Comparison of ENCODE assay signal across 10 cellular contexts in genomic region chr11:65448074-65448417, GRCh38. TPM values are rescaled to one million over a fixed set of nuclear protein-coding genes. Genes with fewer than 3 reads are reported as not detected.
DNase-seq lines count a peak whose midpoint lies in the region; ATAC-seq, FAIRE-seq and TF ChIP-seq lines count a peak whose summit lies in the region.
"Had no signal": no experiment of that assay in that cellular context is flagged by ENCODE, and none has a peak within 500 bp of the region (broad histone marks: within the 10 kb centered on the region; RNA-seq: fewer than 3 reads in every experiment).

No MANE protein-coding gene starts in this region.

- TF ChIP-seq CTCF in sigmoid colon (IDR thresholded peaks at IDR 0.05), result no peak

- no peak overlapping the region for H3K4me3 ChIP-seq in CD4-positive, alpha-beta memory T cell (ENCODE audit: low read length in 2 of 2)
- H3K4me3 ChIP-seq in Karpas-422 (ENCODE audit: low read length), result no peak overlapping the region
- no peak overlapping the region for H3K4me3 ChIP-seq in sigmoid colon

- 0 out of 2 replicates have a peak overlapping the region, but pooled peaks have one; percentile 16 for H3K9ac ChIP-seq in Karpas-422 (ENCODE audit: low read length)

- H4K20me1 ChIP-seq in Karpas-422 (ENCODE audit: insufficient read depth, low read depth, low read length), result no peaks in the 10 kb centered on the region

- FAIRE-seq in frontal cortex (lab: Jason Lieb, UNC), result no peak

- no peaks in the 10 kb centered on the region for H3K79me2 ChIP-seq in Karpas-422 (ENCODE audit: low read length)

- H3K27ac Mint-ChIP-seq in CD4-positive, alpha-beta memory T cell, result peak overlapping the region in 5 of 7 donors; percentile 15 to 77 (median 46)
- H3K27ac Mint-ChIP-seq in effector memory CD8-positive, alpha-beta T cell, result peak overlapping the region in 1 of 2 donors; percentile 86
- H3K27ac Mint-ChIP-seq: progenitor cell of endocrine pancreas had no signal

- peak; percentile 7 for ATAC-seq in effector memory CD8-positive, alpha-beta T cell (replicated peaks)
- ATAC-seq in GM21723 (IDR thresholded peaks at IDR 0.05; ENCODE audit: unreplicated experiment) (no peak), HG02938 (IDR thresholded peaks at IDR 0.05; ENCODE audit: unreplicated experiment) (no peak)

- peaks cover 20% of the 10 kb centered on the region for H3K36me3 ChIP-seq in CD4-positive, alpha-beta memory T cell (ENCODE audit: insufficient read depth, low read length)
- H3K36me3 ChIP-seq in Karpas-422 (ENCODE audit: insufficient read depth, low read length) (no peaks in the 10 kb centered on the region), sigmoid colon (peaks cover 21 to 40% (median 25%) of the 10 kb centered on the region in 4 donors)

- POLR2A ChIA-PET in CD4-positive, alpha-beta memory T cell (lab: Charles Lee; ENCODE audit: partially characterized antibody), result interaction anchor here (1.3 to 11.6 kb wide), 7 partner anchors 11 to 57 kb away, joined by 3 to 224 read pairs (median 23); partner anchors contain the start of genes MALAT1 and NEAT1

- H3K4me1 ChIP-seq in CD4-positive, alpha-beta memory T cell (ENCODE audit: insufficient read depth, low read length), result no peaks in the 10 kb centered on the region
- peaks cover 53% of the 10 kb centered on the region for H3K4me1 ChIP-seq in Karpas-422 (ENCODE audit: low read length)
- peaks cover 0 to 10% (median 9%) of the 10 kb centered on the region in 4 donors for H3K4me1 ChIP-seq in sigmoid colon

- H3K9me3 ChIP-seq in CD4-positive, alpha-beta memory T cell (ENCODE audit: control insufficient read depth in 1 of 2, low read length in 2 of 2), result no peaks in the 10 kb centered on the region
- H3K9me3 ChIP-seq in Karpas-422 (ENCODE audit: low read length) (no peaks in the 10 kb centered on the region), sigmoid colon (no peaks in the 10 kb centered on the region)

- H3K27me3 Mint-ChIP-seq in CD4-positive, alpha-beta memory T cell, result no peaks in the 10 kb centered on the region
- no peaks in the 10 kb centered on the region for H3K27me3 Mint-ChIP-seq in effector memory CD8-positive, alpha-beta T cell
- H3K27me3 Mint-ChIP-seq: progenitor cell of endocrine pancreas had no signal

- DNase-seq in CD4-positive, alpha-beta memory T cell, result no peak
- DNase-seq in Karpas-422, result peak; percentile 46
- no peak for DNase-seq in effector memory CD8-positive, alpha-beta T cell
- no peak for DNase-seq in sigmoid colon
- no peak for DNase-seq in NCI-H446 treated with DMSO at 0.1 percent for 48 hours (lab: John Stamatoyannopoulos, UW)
- no peak for DNase-seq in frontal cortex (ENCODE audit: low spot score in 2 of 2)
- DNase-seq: NCI-H345 had no signal

- H3K4me3 Mint-ChIP-seq in CD4-positive, alpha-beta memory T cell, result no peak overlapping the region
- no peak overlapping the region for H3K4me3 Mint-ChIP-seq in effector memory CD8-positive, alpha-beta T cell

- H3K27ac ChIP-seq in CD4-positive, alpha-beta memory T cell (ENCODE audit: low read depth, low read length), result no peak overlapping the region
- H3K27ac ChIP-seq in Karpas-422 (ENCODE audit: low read length) (peak overlapping the region; percentile 61), sigmoid colon (peak overlapping the region; percentile 26 to 100 (median 86))

- H3K36me3 Mint-ChIP-seq in CD4-positive, alpha-beta memory T cell, result peaks cover 10 to 20% of the 10 kb centered on the region in 2 donors
- H3K36me3 Mint-ChIP-seq in effector memory CD8-positive, alpha-beta T cell (ENCODE audit: insufficient read depth), result peaks cover 30% of the 10 kb centered on the region

- peaks cover 3 to 19% (median 8%) of the 10 kb centered on the region in 4 donors for H3K4me1 Mint-ChIP-seq in CD4-positive, alpha-beta memory T cell
- peaks cover 11 to 25% of the 10 kb centered on the region in 2 donors for H3K4me1 Mint-ChIP-seq in effector memory CD8-positive, alpha-beta T cell (ENCODE audit: low read depth in 2 of 2)

- peaks cover 0 to 6% (median 0%) of the 10 kb centered on the region in 8 donors for H3K9me3 Mint-ChIP-seq in CD4-positive, alpha-beta memory T cell
- H3K9me3 Mint-ChIP-seq in effector memory CD8-positive, alpha-beta T cell, result no peaks in the 10 kb centered on the region

- CTCF ChIA-PET in CD4-positive, alpha-beta memory T cell (lab: Charles Lee; ENCODE audit: partially characterized antibody), result interaction anchor here (1.1 to 2.6 kb wide), 4 partner anchors 16 to 68 kb away, joined by 3 to 9 read pairs (median 3); no protein-coding TSS in a partner anchor

- intact Hi-C loops in CD4-positive, alpha-beta memory T cell (cut with micrococcal nuclease), result no loop called here
- intact Hi-C loops in sigmoid colon (cut with DNase I), result no loop called here

- TF ChIP-seq EP300 in sigmoid colon (IDR thresholded peaks at IDR 0.05), result no peak

- no peak overlapping the region for H3K4me2 ChIP-seq in Karpas-422 (ENCODE audit: low read depth, low read length, poor library complexity, severe bottlenecking)

- H3K27me3 ChIP-seq in CD4-positive, alpha-beta memory T cell (ENCODE audit: insufficient read depth, low read length), result no peaks in the 10 kb centered on the region
- no peaks in the 10 kb centered on the region for H3K27me3 ChIP-seq in Karpas-422 (ENCODE audit: low read length)
- H3K27me3 ChIP-seq in sigmoid colon, result no peaks in the 10 kb centered on the region

- 98 to 99% methylated on average over 2 of the region's 2 CpGs for WGBS in sigmoid colon, 2 donors

- H3K9me2 ChIP-seq in Karpas-422 (replicated peaks; ENCODE audit: insufficient read depth, low read length), result no peaks in the 10 kb centered on the region

- TF ChIP-seq POLR2A in sigmoid colon (IDR thresholded peaks at IDR 0.05), result no peak

- H2AFZ ChIP-seq in Karpas-422 (ENCODE audit: low read length), result no peak overlapping the region

RNA-seq across cellular contexts. Expression of gene NEAT1, which starts 25.4 kb away (rescaled TPM):
- total RNA-seq in CD4-positive, alpha-beta memory T cell, result 100 to 1,000 TPM; 685 to 687 TPM
- 1 to 10 TPM; 2.3 to 4.0 TPM for polyA plus RNA-seq in CD4-positive, alpha-beta memory T cell
- total RNA-seq in Karpas-422 (2014; rRNA removed; shearing (Covaris generic); ENCODE audit: low replicate concordance), result 36.5 and 74.7 TPM in 2 replicates
- total RNA-seq in sigmoid colon (100 to 1,000 TPM; 142 to 573 (median 268) TPM), frontal cortex (1.6 TPM)
- polyA plus RNA-seq in sigmoid colon, result 100 to 1,000 TPM in 1 of 3 donors, 10 to 100 TPM in 2; 26.8 to 587 (median 78.7) TPM

RNA-seq across cellular contexts. Expression of gene MALAT1, which starts 50.8 kb away (rescaled TPM):
- over 10,000 TPM; 29,058 to 29,932 TPM for total RNA-seq in CD4-positive, alpha-beta memory T cell
- polyA plus RNA-seq in CD4-positive, alpha-beta memory T cell, result 1,000 to 10,000 TPM; 2,969 to 3,488 TPM
- total RNA-seq in Karpas-422 (2014; rRNA removed; shearing (Covaris generic); ENCODE audit: low replicate concordance), result 3,783 and 4,167 TPM in 2 replicates
- over 10,000 TPM; 10,511 to 32,672 (median 12,130) TPM for total RNA-seq in sigmoid colon
- 1,000 to 10,000 TPM in 1 of 3 donors, 100 to 1,000 TPM in 1, 1 to 10 TPM in 1; 6.6 to 1,968 (median 374) TPM for polyA plus RNA-seq in sigmoid colon
- total RNA-seq in frontal cortex, result 6,549 TPM

Comparison
In these comparisons a context has a peak if more than half of its experiments do, and no peak if none do; other contexts are left out.
1. RNA of gene NEAT1, which starts 25.4 kb away (total RNA-seq): 685 to 687 TPM in CD4-positive, alpha-beta memory T cell, 142 to 573 TPM in sigmoid colon and 36.5 to 74.7 TPM in Karpas-422; 1.6 TPM in frontal cortex (single experiment); every median in the first group is over 10 times any median in the second.